23 cellular contexts compared by ENCODE assay signal in genomic region chr11:36309779-36310178, GRCh38.
"Had no signal": no experiment of that assay in that cellular context is flagged by ENCODE, and none has a peak within 500 bp of the region (broad histone marks: within the 10 kb centered on the region; RNA-seq: fewer than 3 reads in every experiment).

No MANE protein-coding gene starts in this region.

- H3K27ac ChIP-seq: body of pancreas, gastroesophageal sphincter, heart left ventricle, pancreas, psoas muscle, right atrium auricular region, thyroid gland had no signal

- H3K9me3 ChIP-seq: body of pancreas, gastroesophageal sphincter, heart left ventricle, pancreas, psoas muscle, right atrium auricular region, thyroid gland had no signal

- H3K27me3 ChIP-seq: body of pancreas, heart left ventricle, pancreas, right atrium auricular region, thyroid gland had no signal

- DNase-seq: activated B cell treated with CpG ODN at 0.5 μM for 24 hours; activated CD4-positive, alpha-beta memory T cell treated with anti-CD3 and anti-CD28 coated beads, Interleukin-2, amount 10 ng/mL, durations not matched to agents 7 days and 5 days; activated CD4-positive, alpha-beta T cell treated with anti-CD3 and anti-CD28 coated beads for 48 hours; activated gamma-delta T cell; activated naive CD4-positive, alpha-beta T cell treated with anti-CD3 and anti-CD28 coated beads, Interleukin-2, amount 50 U/mL, for 16 hours; activated naive CD8-positive, alpha-beta T cell treated with anti-CD3 and anti-CD28 coated beads, Interleukin-2, amount 50 U/mL, for 24 hours; activated T-cell treated with anti-CD3 and anti-CD28 coated beads, Interleukin-2, amount 50 U/mL, for 72 hours; body of pancreas; central memory CD4-positive, alpha-beta T cell; dermis blood vessel endothelial cell; effector CD8-positive, alpha-beta T cell; heart left ventricle; left colon; pancreas; psoas muscle; stimulated activated CD4-positive, alpha-beta T cell treated with anti-CD3 and anti-CD28 coated beads, Interleukin-4, amount 100 ng/mL, for 24 hours; T-helper 17 cell; thyroid gland had no signal

- H3K4me3 ChIP-seq: body of pancreas, gastroesophageal sphincter, heart left ventricle, pancreas, psoas muscle, right atrium auricular region, thyroid gland had no signal

- H3K27me3 Mint-ChIP-seq: natural killer cell treated with Interleukin-12 subunit alpha and Interleukin-12 subunit beta and Interleukin-15 and Interleukin-18, amount 100 ng/mL, for 72 hours had no signal

- H3K4me1 Mint-ChIP-seq: activated B cell treated with CpG ODN at 0.5 μM for 24 hours, memory B cell had no signal

- H3K36me3 ChIP-seq: gastroesophageal sphincter, heart left ventricle, pancreas, right atrium auricular region, thyroid gland had no signal

- H3K27ac Mint-ChIP-seq: activated B cell treated with CpG ODN at 0.5 μM for 24 hours; activated CD4-positive, alpha-beta memory T cell treated with anti-CD3 and anti-CD28 coated beads, Interleukin-2, amount 10 ng/mL, durations not matched to agents 7 days and 5 days; activated naive CD8-positive, alpha-beta T cell treated with anti-CD3 and anti-CD28 coated beads, Interleukin-2, amount 50 U/mL, for 24 hours; activated T-cell treated with anti-CD3 and anti-CD28 coated beads, Interleukin-2, amount 50 U/mL, for 72 hours; memory B cell; stimulated activated naive CD8-positive, alpha-beta T cell treated with anti-CD3 and anti-CD28 coated beads, Interleukin-15, Interleukin-2, amounts not matched to agents 100 ng/mL and 50 ng/mL, for 24 hours; T-helper 17 cell had no signal

- ATAC-seq: activated naive CD8-positive, alpha-beta T cell treated with anti-CD3 and anti-CD28 coated beads, Interleukin-2, amount 50 U/mL, for 24 hours; activated T-cell treated with anti-CD3 and anti-CD28 coated beads, Interleukin-2, amount 50 U/mL, for 72 hours; body of pancreas; gastroesophageal sphincter; heart left ventricle; natural killer cell treated with Interleukin-12 subunit alpha and Interleukin-12 subunit beta and Interleukin-15 and Interleukin-18, amount 100 ng/mL, for 72 hours; pancreas; psoas muscle; T-helper 17 cell had no signal

- H3K36me3 Mint-ChIP-seq: memory B cell; natural killer cell treated with Interleukin-12 subunit alpha and Interleukin-12 subunit beta and Interleukin-15 and Interleukin-18, amount 100 ng/mL, for 72 hours had no signal

- H3K4me1 ChIP-seq: body of pancreas, gastroesophageal sphincter, psoas muscle, right atrium auricular region, thyroid gland had no signal

- H3K9me3 Mint-ChIP-seq: activated naive CD8-positive, alpha-beta T cell treated with anti-CD3 and anti-CD28 coated beads, Interleukin-2, amount 50 U/mL, for 24 hours; natural killer cell treated with Interleukin-12 subunit alpha and Interleukin-12 subunit beta and Interleukin-15 and Interleukin-18, amount 100 ng/mL, for 72 hours had no signal

- H3K4me3 Mint-ChIP-seq: activated B cell treated with CpG ODN at 0.5 μM for 24 hours; activated CD4-positive, alpha-beta memory T cell treated with anti-CD3 and anti-CD28 coated beads, Interleukin-2, amount 10 ng/mL, durations not matched to agents 7 days and 5 days; activated naive CD8-positive, alpha-beta T cell treated with anti-CD3 and anti-CD28 coated beads, Interleukin-2, amount 50 U/mL, for 24 hours; activated T-cell treated with anti-CD3 and anti-CD28 coated beads, Interleukin-2, amount 50 U/mL, for 72 hours; memory B cell; natural killer cell treated with Interleukin-12 subunit alpha and Interleukin-12 subunit beta and Interleukin-15 and Interleukin-18, amount 100 ng/mL, for 72 hours; stimulated activated naive CD8-positive, alpha-beta T cell treated with anti-CD3 and anti-CD28 coated beads, Interleukin-15, Interleukin-2, amounts not matched to agents 100 ng/mL and 50 ng/mL, for 24 hours; T-helper 17 cell had no signal
